Comparison of ENCODE assay signal across 11 cellular contexts in the genomic region with DNA sequence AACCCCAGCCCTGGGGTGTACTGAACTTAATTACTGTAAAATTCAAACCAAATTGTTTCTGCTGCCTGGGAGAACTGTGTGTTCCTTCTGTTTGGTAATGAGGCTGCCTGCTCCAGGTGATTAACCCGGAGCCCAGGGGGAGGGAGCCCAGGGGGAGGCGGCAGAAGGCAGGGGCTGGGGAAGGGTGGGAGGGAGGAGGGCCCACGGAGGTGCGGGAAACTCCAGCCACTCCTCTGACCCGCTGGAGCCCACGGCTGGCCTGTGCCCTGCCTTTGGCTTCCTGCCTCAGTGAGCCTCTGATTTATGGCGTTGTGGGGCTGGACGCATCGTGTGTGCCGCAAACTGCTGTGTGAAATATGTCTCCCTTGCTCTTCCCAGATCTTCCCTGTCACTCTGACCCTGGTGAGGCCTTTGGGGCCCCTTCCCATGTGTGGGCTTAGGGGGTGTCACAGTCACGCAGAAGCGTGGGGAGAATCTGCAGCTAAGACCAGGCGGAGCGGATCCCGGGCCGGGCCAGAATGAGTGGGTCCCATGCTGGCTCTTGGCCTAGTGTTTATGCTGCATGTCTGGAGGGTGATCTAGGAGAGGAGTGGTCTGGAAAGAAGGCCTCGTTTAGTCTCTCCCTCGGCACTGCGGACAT.
DNase-seq lines count a peak whose midpoint lies in the region; ATAC-seq, FAIRE-seq and TF ChIP-seq lines count a peak whose summit lies in the region.
"Had no signal": no experiment of that assay in that cellular context is flagged by ENCODE, and none has a peak within 500 bp of the region (broad histone marks: within the 10 kb centered on the region; RNA-seq: fewer than 3 reads in every experiment).

No MANE protein-coding gene starts in this region.

- no peaks in the 10 kb centered on the region for H4K20me1 ChIP-seq in GM23248 (ENCODE audit: insufficient read depth)

- H3K9me2 ChIP-seq in GM23248 (ENCODE audit: insufficient read depth), result no peaks in the 10 kb centered on the region

- H3K9me3 ChIP-seq in GM23248 (ENCODE audit: low read depth) (no peaks in the 10 kb centered on the region), ascending aorta (no peaks in the 10 kb centered on the region), kidney (ENCODE audit: control insufficient read depth in 1 of 2, low read length in 2 of 2) (no peaks in the 10 kb centered on the region), skeletal muscle tissue (ENCODE audit: control insufficient read depth in 3 of 3, low read length in 3 of 3) (no peaks in the 10 kb centered on the region)

- H3K27ac ChIP-seq in GM23248 (peak overlapping the region; percentile 82), ascending aorta (peak overlapping the region; percentile 57 to 66), kidney (ENCODE audit: low read depth in 2 of 2, low read length in 2 of 2) (peak overlapping the region; percentile 49 to 59), skeletal muscle tissue (ENCODE audit: low read depth, low read length) (no peak overlapping the region)

- H3K36me3 ChIP-seq in GM23248 (ENCODE audit: low read depth), result no peaks in the 10 kb centered on the region
- peaks cover 8 to 16% of the 10 kb centered on the region in 2 donors for H3K36me3 ChIP-seq in ascending aorta
- H3K36me3 ChIP-seq in kidney (ENCODE audit: control insufficient read depth in 1 of 2, insufficient read depth in 2 of 2, low read length in 2 of 2), result no peaks in the 10 kb centered on the region
- peaks cover 8 to 13% (median 11%) of the 10 kb centered on the region in 3 donors for H3K36me3 ChIP-seq in skeletal muscle tissue (ENCODE audit: control insufficient read depth in 3 of 3, insufficient read depth in 3 of 3, low read length in 3 of 3)

- in situ Hi-C loops in GM23248 (cut with MboI), result no loop called here

- ATAC-seq in GM19452 (IDR thresholded peaks at IDR 0.05; ENCODE audit: unreplicated experiment), result no peak
- no peak for ATAC-seq in GM21619 (IDR thresholded peaks at IDR 0.05; ENCODE audit: unreplicated experiment)
- ATAC-seq: activated CD8-positive, alpha-beta memory T cell treated with anti-CD3 and anti-CD28 coated beads, Interleukin-2, amount 10 ng/mL, durations not matched to agents 7 days and 5 days; stimulated activated naive B cell treated with anti-CD40 and anti-IgM and Interleukin-4, amounts not matched to agents 10 μg/mL and 1 μg/mL and 100 μg/mL, for 72 hours had no signal

- H3K79me2 ChIP-seq in GM23248 (ENCODE audit: insufficient read depth), result 0 out of 2 replicates have a peak, but pooled peaks cover 10% of the 10 kb centered on the region

- peak overlapping the region; percentile 65 for H3K9ac ChIP-seq in GM23248
- no peak overlapping the region for H3K9ac ChIP-seq in kidney (ENCODE audit: low read length in 2 of 2)
- H3K9ac ChIP-seq in skeletal muscle tissue (ENCODE audit: low read depth in 1 of 3, low read length in 3 of 3), result peak overlapping the region in 2 of 3 donors; percentile 38 to 74

- TF ChIP-seq CTCF in ascending aorta (IDR thresholded peaks at IDR 0.05) (no peak), kidney (IDR thresholded peaks at IDR 0.05; ENCODE audit: borderline replicate concordance, extremely low read depth, insufficient read depth) (no peak)

- H2AFZ ChIP-seq in GM23248, result 0 out of 2 replicates have a peak overlapping the region, but pooled peaks have one; percentile 19

- H3F3A ChIP-seq in GM23248 (ENCODE audit: insufficient read depth), result no peaks in the 10 kb centered on the region

- FAIRE-seq in kidney (lab: Jason Lieb, UNC), result no peak
- FAIRE-seq: GM12892 had no signal

- 37 to 47% methylated on average over 13 to 19 of the region's 19 CpGs for WGBS in GM23248 (ENCODE audit: low coverage in 1 of 2, low lambda C conversion rate in 2 of 2, missing lambda C conversion rate in 2 of 2), 2 experiments

- H3K4me1 ChIP-seq in GM23248 (ENCODE audit: insufficient read depth) (peaks cover 17% of the 10 kb centered on the region), ascending aorta (peaks cover 3 to 14% of the 10 kb centered on the region in 2 donors), kidney (ENCODE audit: control insufficient read depth in 1 of 2, insufficient read depth in 1 of 2, low read depth in 1 of 2, low read length in 2 of 2) (peaks cover 15 to 23% of the 10 kb centered on the region in 2 donors), skeletal muscle tissue (ENCODE audit: control insufficient read depth in 3 of 3, insufficient read depth in 3 of 3, low read length in 3 of 3) (peaks cover 37 to 61% (median 58%) of the 10 kb centered on the region in 3 donors)

- H3K4me3 ChIP-seq in GM23248 (no peak overlapping the region), ascending aorta (peak overlapping the region in 1 of 2 donors; percentile 3), kidney (ENCODE audit: low read length in 2 of 2) (no peak overlapping the region), skeletal muscle tissue (ENCODE audit: low read length in 3 of 3) (no peak overlapping the region)

- H3K27me3 ChIP-seq in GM23248 (replicated peaks; ENCODE audit: insufficient read depth), result no peaks in the 10 kb centered on the region
- H3K27me3 ChIP-seq in ascending aorta, result no peaks in the 10 kb centered on the region
- no peaks in the 10 kb centered on the region for H3K27me3 ChIP-seq in skeletal muscle tissue (ENCODE audit: control insufficient read depth in 3 of 3, insufficient read depth in 3 of 3, low read length in 3 of 3)

- DNase-seq in GM23248 (peak; percentile 10), ascending aorta (ENCODE audit: low spot score in 2 of 2) (no peak), kidney (peak; percentile 93)
- no peak for DNase-seq in stimulated activated naive CD4-positive, alpha-beta T cell treated with Interleukin-2 at 50 U/mL for 16 hours (lab: John Stamatoyannopoulos, UW)
- no peak for DNase-seq in stimulated activated CD4-positive, alpha-beta T cell treated with anti-CD3 and anti-CD28 coated beads, Interleukin-1b, Interleukin-23, amount 100 ng/mL, for 48 hours
- DNase-seq: activated CD8-positive, alpha-beta memory T cell treated with anti-CD3 and anti-CD28 coated beads, Interleukin-2, amount 10 ng/mL, durations not matched to agents 7 days and 5 days; stimulated activated naive B cell treated with anti-CD40 and anti-IgM and Interleukin-4, amounts not matched to agents 10 μg/mL and 1 μg/mL and 100 μg/mL, for 72 hours had no signal

- intact Hi-C loops in ascending aorta (cut with DNase I), result no loop called here
- intact Hi-C loops in kidney (cut with DNase I), result no loop called here

- H3K4me2 ChIP-seq in GM23248 (ENCODE audit: unreplicated experiment), result peak overlapping the region; percentile 50

Comparison
In these comparisons a context has a peak if more than half of its experiments do, and no peak if none do; other contexts are left out.
1. DNase-seq: peak in GM23248 (single experiment) and kidney (single experiment); none in ascending aorta (0 of 2), stimulated activated naive CD4-positive, alpha-beta T cell treated with Interleukin-2 at 50 U/mL for 16 hours (single experiment) and stimulated activated CD4-positive, alpha-beta T cell treated with anti-CD3 and anti-CD28 coated beads, Interleukin-1b, Interleukin-23, amount 100 ng/mL, for 48 hours (single experiment).
2. H3K9ac ChIP-seq: peak in GM23248 (single experiment) and skeletal muscle tissue (2 of 3); none in kidney (0 of 2).